ENCODE assay signal across 6 cellular contexts in genomic region chr12:57129311-57130288, GRCh38. TPM values are rescaled to one million over a fixed set of nuclear protein-coding genes. Genes with fewer than 3 reads are reported as not detected.
DNase-seq lines count a peak whose midpoint lies in the region; ATAC-seq and TF ChIP-seq lines count a peak whose summit lies in the region.

No MANE protein-coding gene starts in this region.

- H3K4me3 ChIP-seq in lung = peak overlapping the region; percentile 54

- DNase-seq in CD1c-positive myeloid dendritic cell (ENCODE audit: extremely low spot score) (peak; percentile 88), lung (ENCODE audit: low spot score) (no peak), GM13977 (ENCODE audit: low spot score) (no peak)
- DNase-seq in activated CD4-positive, alpha-beta memory T cell treated with anti-CD3 and anti-CD28 coated beads for 36 hours = no peak

- H3K4me1 Mint-ChIP-seq in activated CD4-positive, alpha-beta memory T cell treated with anti-CD3 and anti-CD28 coated beads for 36 hours (ENCODE audit: low read depth) = peaks cover 13% of the 10 kb centered on the region

- no peaks in the 10 kb centered on the region for H3K36me3 Mint-ChIP-seq in activated CD4-positive, alpha-beta memory T cell treated with anti-CD3 and anti-CD28 coated beads for 36 hours

- H3K27ac ChIP-seq in lung (ENCODE audit: low read depth in 1 of 2, low read length in 1 of 2) = peak overlapping the region; percentile 24 to 83

- H3K9me3 ChIP-seq in lung (ENCODE audit: control insufficient read depth in 2 of 2, insufficient read depth in 1 of 2, low read length in 1 of 2) = no peaks in the 10 kb centered on the region

- in situ Hi-C loops in GM13977 (cut with MboI; ENCODE audit: low pct_unique_long_range_greater_than_20kb, low sequenced_read_pairs, unreplicated experiment) = no loop called here

- H3K36me3 ChIP-seq in lung (ENCODE audit: control insufficient read depth in 2 of 2, insufficient read depth in 2 of 2, low read length in 2 of 2) = no peaks in the 10 kb centered on the region

- peaks cover 6% of the 10 kb centered on the region for H3K27me3 Mint-ChIP-seq in activated CD4-positive, alpha-beta memory T cell treated with anti-CD3 and anti-CD28 coated beads for 36 hours

- ATAC-seq in lung (ENCODE audit: insufficient read depth, low FRiP score) = peak; percentile 13
- ATAC-seq in HG02763 (IDR thresholded peaks at IDR 0.05; ENCODE audit: unreplicated experiment) = no peak
- ATAC-seq in HG03095 (IDR thresholded peaks at IDR 0.05; ENCODE audit: unreplicated experiment) = no peak

- H3K27ac Mint-ChIP-seq in activated CD4-positive, alpha-beta memory T cell treated with anti-CD3 and anti-CD28 coated beads for 36 hours = no peak overlapping the region

- CTCF ChIA-PET in activated CD4-positive, alpha-beta memory T cell treated with anti-CD3 and anti-CD28 coated beads for 36 hours (lab: Charles Lee) = interaction anchor here (1.2 to 11.4 kb wide), 4 partner anchors 42 to 122 kb away, joined by 3 to 228 read pairs (median 106); no protein-coding TSS in a partner anchor

- POLR2A ChIA-PET in activated CD4-positive, alpha-beta memory T cell treated with anti-CD3 and anti-CD28 coated beads for 36 hours (lab: Charles Lee) = interaction anchor here (2.4 kb wide), 1 partner anchor 18 kb away, joined by 17 read pairs; the partner anchor contains the start of gene STAT6

- peak overlapping the region; percentile 37 for H3K4me3 Mint-ChIP-seq in activated CD4-positive, alpha-beta memory T cell treated with anti-CD3 and anti-CD28 coated beads for 36 hours

- intact Hi-C loops in activated CD4-positive, alpha-beta memory T cell treated with anti-CD3 and anti-CD28 coated beads for 36 hours (cut with micrococcal nuclease) = no loop called here

- no peaks in the 10 kb centered on the region for H3K27me3 ChIP-seq in lung (ENCODE audit: control insufficient read depth, insufficient read depth)

- WGBS in lung, 2 donors = 24 to 30% methylated on average over 12 of the region's 12 CpGs

- H3K4me1 ChIP-seq in lung (ENCODE audit: control insufficient read depth in 2 of 2, insufficient read depth in 2 of 2, low read length in 2 of 2) = peaks cover 6 to 15% of the 10 kb centered on the region in 2 donors

- H3K9me3 Mint-ChIP-seq in activated CD4-positive, alpha-beta memory T cell treated with anti-CD3 and anti-CD28 coated beads for 36 hours = no peaks in the 10 kb centered on the region

- TF ChIP-seq CTCF in lung (IDR thresholded peaks at IDR 0.05; ENCODE audit: control extremely low read depth, extremely low read depth) (no peak), GM13977 (IDR thresholded peaks at IDR 0.05; ENCODE audit: extremely low read depth, insufficient read depth, missing control alignments) (no peak)

RNA-seq across cellular contexts. Expression of gene LRP1, which starts 1.3 kb away (rescaled TPM):
- 1 to 10 TPM; 1.4 TPM for total RNA-seq in activated CD4-positive, alpha-beta memory T cell treated with anti-CD3 and anti-CD28 coated beads for 36 hours
- total RNA-seq in lung = 100 to 1,000 TPM; 166 to 338 TPM
- polyA plus RNA-seq in lung = 10 to 100 TPM; 52.6 to 77.4 TPM

RNA-seq across cellular contexts. Expression of gene LRP1-AS, which starts 17.8 kb away (rescaled TPM):
- total RNA-seq in activated CD4-positive, alpha-beta memory T cell treated with anti-CD3 and anti-CD28 coated beads for 36 hours = not detected
- not detected for total RNA-seq in lung
- polyA plus RNA-seq in lung = not detected

RNA-seq across cellular contexts. Expression of gene STAT6, which starts 18.4 kb away (rescaled TPM):
- total RNA-seq in activated CD4-positive, alpha-beta memory T cell treated with anti-CD3 and anti-CD28 coated beads for 36 hours = 100 to 1,000 TPM; 209 to 218 TPM
- total RNA-seq in lung = 100 to 1,000 TPM; 118 to 216 TPM
- 100 to 1,000 TPM; 150 to 199 TPM for polyA plus RNA-seq in lung

RNA-seq across cellular contexts. Expression of gene NAB2, which starts 40.7 kb away (rescaled TPM):
- total RNA-seq in activated CD4-positive, alpha-beta memory T cell treated with anti-CD3 and anti-CD28 coated beads for 36 hours = 10 to 100 TPM; 39.6 to 41.6 TPM
- total RNA-seq in lung = 10 to 100 TPM; 45.2 to 51.3 TPM
- polyA plus RNA-seq in lung = 10 to 100 TPM; 16.7 to 32.5 TPM

RNA-seq across cellular contexts. Expression of gene NEMP1, which starts 51.0 kb away (rescaled TPM):
- total RNA-seq in activated CD4-positive, alpha-beta memory T cell treated with anti-CD3 and anti-CD28 coated beads for 36 hours = 10 to 100 TPM; 70.6 to 73.5 TPM
- total RNA-seq in lung = 10 to 100 TPM; 10.6 to 14.3 TPM
- 1 to 10 TPM; 3.7 to 4.8 TPM for polyA plus RNA-seq in lung

Comparison
In these comparisons a context has a peak if more than half of its experiments do, and no peak if none do; other contexts are left out.
1. RNA of gene LRP1, which starts 1.3 kb away (total RNA-seq): 166 to 338 TPM in lung; 1.4 TPM in activated CD4-positive, alpha-beta memory T cell treated with anti-CD3 and anti-CD28 coated beads for 36 hours; every median in the first group is over 10 times any median in the second.